In the genomic region with DNA sequence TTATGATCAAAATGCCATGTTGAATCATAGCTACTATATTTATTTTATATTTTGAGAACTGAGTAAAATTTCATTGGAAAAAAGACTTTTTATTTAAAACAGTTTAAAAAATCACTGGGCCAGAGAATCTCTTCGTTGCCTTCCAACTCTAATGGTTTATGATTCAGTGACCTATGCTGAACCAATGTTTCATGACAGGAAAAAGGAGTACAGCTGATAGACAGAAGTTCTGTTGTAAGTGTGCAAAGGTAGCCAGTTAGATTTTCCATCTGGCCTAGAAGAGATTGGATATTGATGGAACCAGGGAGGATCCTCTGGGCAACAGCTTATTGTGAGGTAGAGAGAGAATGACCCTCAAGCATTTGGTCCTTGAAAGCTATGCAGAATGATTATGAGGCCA, we compare ENCODE assay signal across 17 cellular contexts.
"Had no signal": no experiment of that assay in that cellular context is flagged by ENCODE, and none has a peak within 500 bp of the region (broad histone marks: within the 10 kb centered on the region; RNA-seq: fewer than 3 reads in every experiment).

No MANE protein-coding gene starts in this region.

- H3K9me3 ChIP-seq: mucosa of descending colon had no signal

- H3K36me3 ChIP-seq: cardiac muscle cell had no signal

- H3K4me3 ChIP-seq: cardiac muscle cell, mucosa of descending colon had no signal

- ATAC-seq: left lobe of liver, natural killer cell, sciatic nerve, T-helper 17 cell had no signal

- H3K27ac ChIP-seq: cardiac muscle cell had no signal

- DNase-seq: activated CD4-positive, alpha-beta T cell treated with anti-CD3 and anti-CD28 coated beads, Interleukin-2, amount 10 ng/mL, durations not matched to agents 7 days and 5 days; activated CD4-positive, CD25-positive, alpha-beta regulatory T cell; activated naive CD4-positive, alpha-beta T cell treated with anti-CD3 and anti-CD28 coated beads, Interleukin-2, amount 50 U/mL, for 16 hours; activated T-cell treated with anti-CD3 and anti-CD28 coated beads for 4 hours; foreskin melanocyte; head of caudate nucleus; mucosa of descending colon; natural killer cell; nucleus accumbens; stimulated activated CD4-positive, alpha-beta T cell treated with anti-CD3 and anti-CD28 coated beads, Interleukin-12 subunit alpha, Interleukin-12 subunit beta, amount 100 ng/mL, for 4 hours; stimulated activated naive CD4-positive, alpha-beta T cell; substantia nigra; T-helper 17 cell; trophoblast cell had no signal

- H3K27me3 ChIP-seq: cardiac muscle cell had no signal
